ENCODE assay signal across 26 cellular contexts in the genomic region with DNA sequence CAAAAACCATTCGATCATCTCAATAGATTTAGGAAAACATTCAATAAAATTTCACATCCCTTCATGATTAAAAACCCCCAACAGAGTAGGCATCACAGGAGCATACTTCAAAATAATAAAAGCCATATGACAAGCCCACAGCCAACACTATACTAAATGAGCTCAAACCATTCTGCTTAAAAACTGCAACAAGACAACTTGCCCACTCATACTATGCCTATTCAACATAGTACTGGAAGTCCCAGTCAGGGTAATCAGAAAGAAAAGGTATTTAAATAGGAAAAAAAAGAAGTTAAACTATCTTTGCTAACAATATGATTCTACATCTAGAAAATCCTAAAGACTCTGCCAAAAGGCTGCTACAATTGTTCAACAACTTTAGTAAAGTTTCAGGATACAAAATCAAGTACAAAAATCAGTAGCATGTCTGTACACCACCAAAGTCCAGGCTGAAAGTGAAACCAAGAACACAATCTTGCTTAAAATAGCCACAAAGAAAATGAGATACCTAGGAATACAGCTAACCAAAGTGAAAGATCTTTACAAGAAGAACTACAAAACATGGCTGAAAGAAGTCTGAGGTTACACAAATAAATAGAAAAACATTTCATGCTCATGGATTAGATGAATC.
DNase-seq lines count a peak whose midpoint lies in the region; ATAC-seq and TF ChIP-seq lines count a peak whose summit lies in the region.
"Had no signal": no experiment of that assay in that cellular context is flagged by ENCODE, and none has a peak within 500 bp of the region (broad histone marks: within the 10 kb centered on the region; RNA-seq: fewer than 3 reads in every experiment).

No MANE protein-coding gene starts in this region.

- H3K36me3 ChIP-seq in hepatocyte (replicated peaks; ENCODE audit: insufficient read depth, low read depth), result no peaks in the 10 kb centered on the region
- H3K36me3 ChIP-seq in MG63, result no peaks in the 10 kb centered on the region
- H3K36me3 ChIP-seq: BE2C, esophagus squamous epithelium, left ventricle myocardium inferior had no signal

- 88% methylated on average over 1 of the region's 1 CpG for WGBS in hepatocyte (ENCODE audit: low lambda C conversion rate, missing lambda C conversion rate)

- intact Hi-C loops in left ventricle myocardium superior (cut with micrococcal nuclease) (no loop called here), cardiac septum (cut with DNase I) (no loop called here)

- H4K20me1 ChIP-seq in hepatocyte (ENCODE audit: insufficient read depth, poor library complexity, severe bottlenecking), result no peaks in the 10 kb centered on the region

- no peak for DNase-seq in left ventricle myocardium superior
- no peak for DNase-seq in cardiac septum (ENCODE audit: low spot score)
- no peak for DNase-seq in hepatocyte (ENCODE audit: low spot score)
- no peak for DNase-seq in NCI-H2081 treated with DMSO at 0.1 percent for 48 hours (lab: John Stamatoyannopoulos, UW)
- DNase-seq in hypothalamus (lab: John Stamatoyannopoulos, UW), result no peak
- no peak for DNase-seq in MG63
- DNase-seq: activated CD4-positive, alpha-beta T cell treated with anti-CD3 and anti-CD28 coated beads, Interleukin-2, amount 10 ng/mL, durations not matched to agents 7 days and 5 days; activated CD8-positive, alpha-beta memory T cell treated with anti-CD3 and anti-CD28 coated beads, Interleukin-2, amount 50 U/mL, for 48 hours; activated naive CD4-positive, alpha-beta T cell; amygdala; BE2C; effector memory CD4-positive, alpha-beta T cell; esophagus squamous epithelium; GDM1; IMR-90; left ventricle myocardium inferior; NCI-H187; nucleus accumbens; retina; stimulated activated CD4-positive, alpha-beta T cell treated with anti-CD3 and anti-CD28 coated beads, Interleukin-12 subunit alpha, Interleukin-12 subunit beta, amount 100 ng/mL, for 4 hours; T-cell; testis had no signal

- no peak overlapping the region for H3K4me2 ChIP-seq in hepatocyte

- H3K9me3 ChIP-seq in hepatocyte (ENCODE audit: low read depth) (no peaks in the 10 kb centered on the region), MG63 (no peaks in the 10 kb centered on the region)
- H3K9me3 ChIP-seq: BE2C, esophagus squamous epithelium, left ventricle myocardium inferior, testis had no signal

- H3K27me3 ChIP-seq in hepatocyte (no peaks in the 10 kb centered on the region), MG63 (no peaks in the 10 kb centered on the region)
- H3K27me3 ChIP-seq: BE2C, esophagus squamous epithelium, testis had no signal

- H3K4me1 ChIP-seq in hepatocyte (ENCODE audit: insufficient read depth), result no peaks in the 10 kb centered on the region
- H3K4me1 ChIP-seq: BE2C, esophagus squamous epithelium, left ventricle myocardium inferior, testis had no signal

- H3K79me2 ChIP-seq in hepatocyte, result no peaks in the 10 kb centered on the region

- H3K27ac ChIP-seq in hepatocyte, result no peak overlapping the region
- H3K27ac ChIP-seq: 22Rv1, esophagus squamous epithelium, left ventricle myocardium inferior, testis had no signal

- peak; percentile 41 for ATAC-seq in left ventricle myocardium superior
- ATAC-seq in HG02852 (IDR thresholded peaks at IDR 0.05; ENCODE audit: unreplicated experiment), result peak; percentile 83
- peak; percentile 77 for ATAC-seq in HG03442 (IDR thresholded peaks at IDR 0.05; ENCODE audit: unreplicated experiment)
- ATAC-seq: Right ventricle myocardium inferior, T-cell had no signal

- no peak for TF ChIP-seq CTCF in hepatocyte (IDR thresholded peaks at IDR 0.05; ENCODE audit: poor library complexity)

- H3K9me2 ChIP-seq in hepatocyte (replicated peaks; ENCODE audit: insufficient read depth), result no peaks in the 10 kb centered on the region

- H3K4me3 ChIP-seq in hepatocyte (no peak overlapping the region), MG63 (no peak overlapping the region)
- H3K4me3 ChIP-seq: esophagus squamous epithelium, left ventricle myocardium inferior, testis had no signal

- no peak overlapping the region for H2AFZ ChIP-seq in hepatocyte
